Comparison of ENCODE assay signal across 8 cellular contexts in genomic region chr12:90102957-90103652, GRCh38.
DNase-seq lines count a peak whose midpoint lies in the region; ATAC-seq and TF ChIP-seq lines count a peak whose summit lies in the region.

No MANE protein-coding gene starts in this region.

- CTCF ChIA-PET in BJ (lab: Yijun Ruan, JAX): interaction anchor here (0.5 to 2.0 kb wide), 6 partner anchors 11 to 559 kb away, joined by 3 to 9 read pairs (median 3); no protein-coding TSS in a partner anchor

- in situ Hi-C loops in astrocyte of the cerebellum (cut with HindIII; ENCODE audit: low sequenced_read_pairs): no loop called here

- H3K4me3 ChIP-seq in BJ (ENCODE audit: low read depth, low read length) (no peak overlapping the region), astrocyte of the cerebellum (ENCODE audit: low read depth, low read length) (no peak overlapping the region)

- peak; percentile 62 for TF ChIP-seq CTCF in BJ (IDR thresholded peaks at IDR 0.05; ENCODE audit: insufficient read depth, low read depth, low read length)
- peak; percentile 68 for TF ChIP-seq CTCF in astrocyte of the cerebellum (IDR thresholded peaks at IDR 0.05; ENCODE audit: low read depth, low read length, missing control alignments)

- peak; percentile 93 for ATAC-seq in GM18502 (IDR thresholded peaks at IDR 0.05; ENCODE audit: poor library complexity, unreplicated experiment)
- peak; percentile 79 for ATAC-seq in HG02798 (IDR thresholded peaks at IDR 0.05; ENCODE audit: poor library complexity, unreplicated experiment)
- ATAC-seq in left lobe of liver: peak; percentile 79
- no peak for ATAC-seq in HG03045 (IDR thresholded peaks at IDR 0.05; ENCODE audit: unreplicated experiment)

- no peak for DNase-seq in BJ (ENCODE audit: low read depth)
- peak; percentile 7 for DNase-seq in NCI-H526 treated with DMSO at 0.1 percent for 48 hours (lab: John Stamatoyannopoulos, UW)
- DNase-seq in astrocyte of the cerebellum (ENCODE audit: low read depth): peak; percentile 49
- DNase-seq in left lobe of liver (ENCODE audit: low spot score): no peak
- no peak for DNase-seq in anterior cingulate cortex (lab: John Stamatoyannopoulos, UW)

- H3K27me3 ChIP-seq in BJ (ENCODE audit: control insufficient read depth, insufficient read depth, low read length): no peaks in the 10 kb centered on the region

- POLR2A ChIA-PET in BJ (lab: Charles Lee): no interaction called here

- no peaks in the 10 kb centered on the region for H3K36me3 ChIP-seq in BJ (ENCODE audit: control insufficient read depth, insufficient read depth, low read length)

Comparison
In these comparisons a context has a peak if more than half of its experiments do, and no peak if none do; other contexts are left out.
1. DNase-seq: peak in NCI-H526 treated with DMSO at 0.1 percent for 48 hours (single experiment) and astrocyte of the cerebellum (single experiment); none in BJ (single experiment), left lobe of liver (single experiment) and anterior cingulate cortex (0 of 58).